1 cellular context compared by ENCODE assay signal in genomic region chr17:1995321-1996242, GRCh38.
TF ChIP-seq lines count a peak whose summit lies in the region.

No MANE protein-coding gene starts in this region.

TF ChIP-seq in HepG2, 621 proteins besides CTCF, POLR2A, EP300 and RAD21 (continues in another document):
- 0 out of 2 replicates have a peak, but pooled peaks have one; percentile 20 for TF ChIP-seq IKZF5 (CRISPR knock-in tag; IDR thresholded peaks at IDR 0.05)
- peak; percentile 29; the same call in 1 of the 2 replicates for TF ChIP-seq TAF1 (CRISPR knock-in tag; IDR thresholded peaks at IDR 0.05)
- 0 out of 2 replicates have a peak, but pooled peaks have one; percentile 4 for TF ChIP-seq NFYB (CRISPR knock-in tag; IDR thresholded peaks at IDR 0.05)
- no peak for TF ChIP-seq ZNF468 (CRISPR knock-in tag; IDR thresholded peaks at IDR 0.05)
- peak; percentile 88 for TF ChIP-seq RBAK (CRISPR knock-in tag; IDR thresholded peaks at IDR 0.05)
- no peak for TF ChIP-seq ELK4 (CRISPR knock-in tag; IDR thresholded peaks at IDR 0.05; ENCODE audit: borderline replicate concordance)
- TF ChIP-seq TEAD3 (CRISPR knock-in tag; optimal IDR thresholded peaks at IDR 0.05; ENCODE audit: borderline replicate concordance): no peak
- TF ChIP-seq HNF1A (IDR thresholded peaks at IDR 0.05; ENCODE audit: low read depth): no peak
- peak; percentile 51; the same call in 1 of the 2 replicates for TF ChIP-seq HNF1A (CRISPR knock-in tag; IDR thresholded peaks at IDR 0.05; ENCODE audit: borderline replicate concordance)
- TF ChIP-seq HNF4A (CRISPR knock-in tag; IDR thresholded peaks at IDR 0.05): peak; percentile 80
- TF ChIP-seq REL (CRISPR knock-in tag; conservative IDR thresholded peaks at IDR 0.05): no peak
- TF ChIP-seq ZNF256 (CRISPR knock-in tag; conservative IDR thresholded peaks at IDR 0.05): no peak
- TF ChIP-seq HDAC1 (CRISPR knock-in tag; IDR thresholded peaks at IDR 0.05): 0 out of 2 replicates have a peak, but pooled peaks have one; percentile 33
- TF ChIP-seq EEA1 (CRISPR knock-in tag; IDR thresholded peaks at IDR 0.05; ENCODE audit: borderline replicate concordance): 0 out of 2 replicates have a peak, but pooled peaks have one; percentile 64
- no peak for TF ChIP-seq ISX (CRISPR knock-in tag; conservative IDR thresholded peaks at IDR 0.05)
- 0 out of 2 replicates have a peak, but pooled peaks have one; percentile 76 for TF ChIP-seq FOXO4 (CRISPR knock-in tag; conservative IDR thresholded peaks at IDR 0.05)
- no peak for TF ChIP-seq ZNF333 (CRISPR knock-in tag; IDR thresholded peaks at IDR 0.05; ENCODE audit: borderline replicate concordance)
- no peak for TF ChIP-seq ZNF644 (CRISPR knock-in tag; IDR thresholded peaks at IDR 0.05; ENCODE audit: low read depth)
- no peak for TF ChIP-seq ZC3H13 (CRISPR knock-in tag; IDR thresholded peaks at IDR 0.05)
- no peak for TF ChIP-seq ZNF788 (CRISPR knock-in tag; IDR thresholded peaks at IDR 0.05; ENCODE audit: borderline replicate concordance)
- no peak for TF ChIP-seq PHB2 (IDR thresholded peaks at IDR 0.05; ENCODE audit: partially characterized antibody)
- no peak for TF ChIP-seq ZFP36L2 (CRISPR knock-in tag; IDR thresholded peaks at IDR 0.05)
- no peak; the same call in 1 of the 2 replicates for TF ChIP-seq ZNF460 (CRISPR knock-in tag; IDR thresholded peaks at IDR 0.05; ENCODE audit: borderline replicate concordance)
- no peak for TF ChIP-seq ZBTB40 (IDR thresholded peaks at IDR 0.05)
- TF ChIP-seq ZBTB40 (CRISPR knock-in tag; IDR thresholded peaks at IDR 0.05): 0 out of 2 replicates have a peak, but pooled peaks have one; percentile 31
- no peak for TF ChIP-seq NFIB (CRISPR knock-in tag; IDR thresholded peaks at IDR 0.05; ENCODE audit: borderline replicate concordance)
- TF ChIP-seq BRD4 (CRISPR knock-in tag; IDR thresholded peaks at IDR 0.05): peak; percentile 25; the same call in 1 of the 2 replicates
- TF ChIP-seq ZNF761 (CRISPR knock-in tag; conservative IDR thresholded peaks at IDR 0.05): 0 out of 2 replicates have a peak, but pooled peaks have one; percentile 14
- no peak for TF ChIP-seq ZNF432 (CRISPR knock-in tag; IDR thresholded peaks at IDR 0.05; ENCODE audit: borderline replicate concordance)
- 0 out of 2 replicates have a peak, but pooled peaks have one; percentile 60 for TF ChIP-seq DNMT1 (CRISPR knock-in tag; IDR thresholded peaks at IDR 0.05)
- TF ChIP-seq MED8 (CRISPR knock-in tag; IDR thresholded peaks at IDR 0.05; ENCODE audit: insufficient replicate concordance): no peak
- peak; percentile 33; the same call in 1 of the 2 replicates for TF ChIP-seq MLX (CRISPR knock-in tag; IDR thresholded peaks at IDR 0.05)
- TF ChIP-seq NFE2L1 (CRISPR knock-in tag; IDR thresholded peaks at IDR 0.05; ENCODE audit: borderline replicate concordance): no peak
- no peak for TF ChIP-seq ZNF10 (CRISPR knock-in tag; IDR thresholded peaks at IDR 0.05; ENCODE audit: borderline replicate concordance, low read depth)
- no peak for TF ChIP-seq ZNF615 (CRISPR knock-in tag; IDR thresholded peaks at IDR 0.05; ENCODE audit: borderline replicate concordance)
- no peak for TF ChIP-seq NCOA1 (CRISPR knock-in tag; IDR thresholded peaks at IDR 0.05)
- TF ChIP-seq YEATS2 (CRISPR knock-in tag; IDR thresholded peaks at IDR 0.05; ENCODE audit: borderline replicate concordance): peak; percentile 48; the same call in 1 of the 2 replicates
- TF ChIP-seq ETV5 (CRISPR knock-in tag; IDR thresholded peaks at IDR 0.05; ENCODE audit: borderline replicate concordance): peak; percentile 50; the same call in 1 of the 2 replicates
- TF ChIP-seq PRDM10 (CRISPR knock-in tag; IDR thresholded peaks at IDR 0.05; ENCODE audit: low read depth): no peak
- peak; percentile 43; the same call in 1 of the 2 replicates for TF ChIP-seq PHF8 (CRISPR knock-in tag; IDR thresholded peaks at IDR 0.05)
- no peak for TF ChIP-seq IKZF1 (IDR thresholded peaks at IDR 0.05)
